In the genomic region with DNA sequence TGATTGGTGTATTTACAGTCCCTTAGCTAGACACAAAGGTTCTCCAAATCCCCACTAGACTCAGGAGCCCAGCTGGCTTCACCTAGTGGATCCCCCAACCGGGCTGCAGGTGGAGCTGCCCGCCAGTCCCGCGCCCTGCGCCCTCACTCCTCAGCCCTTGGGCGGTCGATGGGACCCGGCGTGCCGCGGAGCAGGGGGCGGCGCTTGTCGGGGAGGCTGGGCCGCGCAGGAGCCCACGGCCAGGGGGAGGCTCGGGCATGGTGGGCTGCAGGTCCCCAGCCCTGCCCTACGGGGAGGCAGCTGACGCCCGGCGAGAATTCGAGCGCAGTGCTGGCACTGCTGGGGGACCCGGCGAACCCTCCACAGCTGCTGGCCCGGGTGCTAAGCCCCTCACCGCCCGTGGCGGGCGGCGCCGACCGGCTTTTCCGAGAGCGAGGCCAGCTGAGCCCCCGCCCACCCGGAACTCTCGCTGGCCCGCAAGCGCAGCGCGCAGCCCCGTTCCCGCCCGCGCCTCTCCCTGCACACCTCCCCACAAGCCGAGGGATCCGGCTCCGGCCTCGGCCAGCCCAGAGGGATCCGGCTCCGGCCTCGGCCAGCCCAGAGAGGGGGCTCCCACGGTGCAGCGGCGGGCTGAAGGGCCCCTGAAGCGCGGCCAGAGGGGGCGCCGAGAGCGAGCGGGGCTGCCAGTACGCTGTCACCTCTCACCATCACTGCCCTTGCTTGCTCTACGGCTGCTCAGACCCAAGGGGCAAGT, we compare ENCODE assay signal across 9 cellular contexts. TPM values are rescaled to one million over a fixed set of nuclear protein-coding genes. Genes with fewer than 3 reads are reported as not detected.
A peak's percentile ranks its signal among the peaks of the same experiment; 100 is the strongest.
DNase-seq lines count a peak whose midpoint lies in the region; ATAC-seq and TF ChIP-seq lines count a peak whose summit lies in the region.
"Had no signal": no experiment of that assay in that cellular context is flagged by ENCODE, and none has a peak within 500 bp of the region (broad histone marks: within the 10 kb centered on the region; RNA-seq: fewer than 3 reads in every experiment).

No MANE protein-coding gene starts in this region.

- intact Hi-C loops in PC-3 (cut with micrococcal nuclease): no loop called here

- no peaks in the 10 kb centered on the region for H3K4me1 ChIP-seq in HUES64 (ENCODE audit: insufficient read depth, low read length)
- H3K4me1 ChIP-seq in hepatocyte (ENCODE audit: insufficient read depth): peaks cover 5% of the 10 kb centered on the region
- H3K4me1 ChIP-seq in smooth muscle cell (ENCODE audit: low read depth): no peaks in the 10 kb centered on the region
- peaks cover 10% of the 10 kb centered on the region for H3K4me1 ChIP-seq in PC-3 (ENCODE audit: insufficient read depth, low read length)

- BruUV-seq in PC-3 (replicated peaks; lab: Mats Ljungman, UMichigan): no TSS peak

- peak; percentile 55 for ATAC-seq in activated CD8-positive, alpha-beta T cell treated with anti-CD3 and anti-CD28 coated beads, Interleukin-2, amount 10 ng/mL, durations not matched to agents 7 days and 5 days
- ATAC-seq in esophagus mucosa: no peak
- ATAC-seq in PC-3: no peak

- no peak overlapping the region for H3K27ac Mint-ChIP-seq in activated CD8-positive, alpha-beta T cell treated with anti-CD3 and anti-CD28 coated beads, Interleukin-2, amount 10 ng/mL, durations not matched to agents 7 days and 5 days

- peaks cover 41% of the 10 kb centered on the region for H3K27me3 Mint-ChIP-seq in activated CD8-positive, alpha-beta T cell treated with anti-CD3 and anti-CD28 coated beads, Interleukin-2, amount 10 ng/mL, durations not matched to agents 7 days and 5 days (ENCODE audit: low read depth)

- H3K36me3 Mint-ChIP-seq in activated CD8-positive, alpha-beta T cell treated with anti-CD3 and anti-CD28 coated beads, Interleukin-2, amount 10 ng/mL, durations not matched to agents 7 days and 5 days (ENCODE audit: low read depth): no peaks in the 10 kb centered on the region
- H3K36me3 Mint-ChIP-seq: IgD-negative memory B cell had no signal

- H3F3A ChIP-seq in smooth muscle cell (ENCODE audit: low read depth): no peaks in the 10 kb centered on the region
- no peaks in the 10 kb centered on the region for H3F3A ChIP-seq in PC-3 (ENCODE audit: low read length, unreplicated experiment)

- H4K20me1 ChIP-seq in hepatocyte (ENCODE audit: insufficient read depth, poor library complexity, severe bottlenecking) (no peaks in the 10 kb centered on the region), smooth muscle cell (ENCODE audit: low read depth) (no peaks in the 10 kb centered on the region), PC-3 (ENCODE audit: low read length) (no peaks in the 10 kb centered on the region)

- H3K4me3 Mint-ChIP-seq in activated CD8-positive, alpha-beta T cell treated with anti-CD3 and anti-CD28 coated beads, Interleukin-2, amount 10 ng/mL, durations not matched to agents 7 days and 5 days: peak overlapping the region; percentile 22

- no peaks in the 10 kb centered on the region for H3K9me2 ChIP-seq in hepatocyte (replicated peaks; ENCODE audit: insufficient read depth)
- no peaks in the 10 kb centered on the region for H3K9me2 ChIP-seq in PC-3 (replicated peaks; ENCODE audit: low read length)

- TF ChIP-seq CTCF in hepatocyte (IDR thresholded peaks at IDR 0.05; ENCODE audit: poor library complexity): peak; percentile 21
- TF ChIP-seq CTCF in smooth muscle cell (IDR thresholded peaks at IDR 0.05; ENCODE audit: borderline replicate concordance, insufficient read depth, poor library complexity, severe bottlenecking): no peak
- TF ChIP-seq CTCF in PC-3 (conservative IDR thresholded peaks at IDR 0.05; ENCODE audit: low read depth, low read length): no peak

- H3K4me2 ChIP-seq in hepatocyte (peak overlapping the region; percentile 98), smooth muscle cell (peak overlapping the region; percentile 98), PC-3 (ENCODE audit: low read length) (no peak overlapping the region)

- no peak for DNase-seq in activated CD8-positive, alpha-beta T cell treated with anti-CD3 and anti-CD28 coated beads, Interleukin-2, amount 10 ng/mL, durations not matched to agents 7 days and 5 days
- DNase-seq in hepatocyte (ENCODE audit: low spot score) (peak; percentile 71), smooth muscle cell (lab: John Stamatoyannopoulos, UW; ENCODE audit: unreplicated experiment) (peak; percentile 14), PC-3 (no peak)
- DNase-seq in activated effector memory CD4-positive, alpha-beta T cell treated with Interleukin-2 at 50 U/mL for 16 hours: no peak
- no peak for DNase-seq in stimulated activated CD4-positive, alpha-beta T cell treated with anti-CD3 and anti-CD28 coated beads, Interleukin-4, amount 100 ng/mL, for 24 hours

- no peaks in the 10 kb centered on the region for H3K9me3 ChIP-seq in HUES64 (ENCODE audit: insufficient read depth, low read depth, low read length)
- no peaks in the 10 kb centered on the region for H3K9me3 ChIP-seq in hepatocyte (ENCODE audit: low read depth)
- H3K9me3 ChIP-seq in smooth muscle cell (replicated peaks; ENCODE audit: low read depth): no peaks in the 10 kb centered on the region
- no peaks in the 10 kb centered on the region for H3K9me3 ChIP-seq in PC-3 (ENCODE audit: low read length)

- H3K9ac ChIP-seq in HUES64 (ENCODE audit: low read depth, low read length) (peak overlapping the region; percentile 37; the same call in 1 of the 2 replicates), smooth muscle cell (ENCODE audit: low read depth) (no peak overlapping the region), PC-3 (ENCODE audit: low read length) (no peak overlapping the region)

- H3K4me3 ChIP-seq in HUES64 (ENCODE audit: low read length) (peak overlapping the region; percentile 70), hepatocyte (peak overlapping the region; percentile 67), smooth muscle cell (peak overlapping the region; percentile 63), PC-3 (ENCODE audit: low read length) (no peak overlapping the region)

- H3K9me3 Mint-ChIP-seq in activated CD8-positive, alpha-beta T cell treated with anti-CD3 and anti-CD28 coated beads, Interleukin-2, amount 10 ng/mL, durations not matched to agents 7 days and 5 days (ENCODE audit: insufficient read depth): no peaks in the 10 kb centered on the region

- H3K27me3 ChIP-seq in HUES64 (ENCODE audit: insufficient read depth, low read length): peaks cover 30% of the 10 kb centered on the region
- peaks cover 12% of the 10 kb centered on the region for H3K27me3 ChIP-seq in hepatocyte
- H3K27me3 ChIP-seq in smooth muscle cell (ENCODE audit: low read depth): no peaks in the 10 kb centered on the region
- no peaks in the 10 kb centered on the region for H3K27me3 ChIP-seq in PC-3 (ENCODE audit: low read length)

- H3K27ac ChIP-seq in HUES64 (ENCODE audit: low read depth, low read length): no peak overlapping the region
- H3K27ac ChIP-seq in hepatocyte: peak overlapping the region; percentile 63
- H3K27ac ChIP-seq in smooth muscle cell (ENCODE audit: low read depth): no peak overlapping the region
- no peak overlapping the region for H3K27ac ChIP-seq in PC-3 (ENCODE audit: low read length)

- POLR2A ChIA-PET in activated CD8-positive, alpha-beta T cell treated with anti-CD3 and anti-CD28 coated beads, Interleukin-2, amount 10 ng/mL, durations not matched to agents 7 days and 5 days (lab: Charles Lee): no interaction called here
- POLR2A ChIA-PET in PC-3 (lab: Charles Lee; ENCODE audit: unreplicated experiment): no interaction called here

- H3K79me2 ChIP-seq in hepatocyte (no peaks in the 10 kb centered on the region), smooth muscle cell (ENCODE audit: low read depth) (no peaks in the 10 kb centered on the region), PC-3 (ENCODE audit: low read length) (no peaks in the 10 kb centered on the region)

- H3K4me1 Mint-ChIP-seq in activated CD8-positive, alpha-beta T cell treated with anti-CD3 and anti-CD28 coated beads, Interleukin-2, amount 10 ng/mL, durations not matched to agents 7 days and 5 days (ENCODE audit: low read depth): peaks cover 3% of the 10 kb centered on the region
- H3K4me1 Mint-ChIP-seq: IgD-negative memory B cell had no signal

- H2AFZ ChIP-seq in hepatocyte (peak overlapping the region; percentile 94), smooth muscle cell (ENCODE audit: low read depth) (peak overlapping the region; percentile 87), PC-3 (ENCODE audit: low read length) (no peak overlapping the region)

- H3K36me3 ChIP-seq in HUES64 (ENCODE audit: insufficient read depth, low read length) (peaks cover 3% of the 10 kb centered on the region; the same call in 1 of the 2 replicates), hepatocyte (replicated peaks; ENCODE audit: insufficient read depth, low read depth) (no peaks in the 10 kb centered on the region), smooth muscle cell (ENCODE audit: low read depth) (no peaks in the 10 kb centered on the region), PC-3 (ENCODE audit: low read depth, low read length) (no peaks in the 10 kb centered on the region)

- WGBS in HUES64: 59% methylated on average over 65 of the region's 65 CpGs
- WGBS in hepatocyte (ENCODE audit: low lambda C conversion rate, missing lambda C conversion rate): 2% methylated on average over 33 of the region's 65 CpGs
- WGBS in smooth muscle cell (ENCODE audit: low lambda C conversion rate): 3% methylated on average over 44 of the region's 65 CpGs

- CTCF ChIA-PET in activated CD8-positive, alpha-beta T cell treated with anti-CD3 and anti-CD28 coated beads, Interleukin-2, amount 10 ng/mL, durations not matched to agents 7 days and 5 days (lab: Charles Lee): interaction anchor here (1.2 to 1.6 kb wide), 3 partner anchors 18 to 45 kb away, joined by 3 to 4 read pairs (median 4); no protein-coding TSS in a partner anchor
- CTCF ChIA-PET in PC-3 (lab: Charles Lee): no interaction called here

RNA-seq across cellular contexts. Expression of a gene that starts 39.4 kb away (rescaled TPM):
- 18.6 TPM for polyA plus RNA-seq in HUES64 (2013, experiment 1 of 2)
- 21.6 TPM for polyA plus RNA-seq in HUES64 (2013, experiment 2 of 2)
- total RNA-seq in activated CD8-positive, alpha-beta T cell treated with anti-CD3 and anti-CD28 coated beads, Interleukin-2, amount 10 ng/mL, durations not matched to agents 7 days and 5 days: 1 to 10 TPM in 1 of 2 experiments, under 1 TPM in 1; 0.97 to 1.3 TPM
- total RNA-seq in hepatocyte (32.5 and 43.1 TPM in 2 replicates), smooth muscle cell (25.3 and 30.2 TPM in 2 replicates), esophagus mucosa (3.7 TPM), PC-3 (2014; rRNA removed) (35.7 and 45.5 TPM in 2 replicates)
- polyA plus RNA-seq in hepatocyte (36.1 and 44.4 TPM in 2 replicates), smooth muscle cell (28.6 and 38.8 TPM in 2 replicates)

Comparison
In these comparisons a context has a peak if more than half of its experiments do, and no peak if none do; other contexts are left out.
1. DNase-seq: peak in hepatocyte (single experiment) and smooth muscle cell (single experiment); none in activated CD8-positive, alpha-beta T cell treated with anti-CD3 and anti-CD28 coated beads, Interleukin-2, amount 10 ng/mL, durations not matched to agents 7 days and 5 days (single experiment), PC-3 (single experiment), activated effector memory CD4-positive, alpha-beta T cell treated with Interleukin-2 at 50 U/mL for 16 hours (single experiment) and stimulated activated CD4-positive, alpha-beta T cell treated with anti-CD3 and anti-CD28 coated beads, Interleukin-4, amount 100 ng/mL, for 24 hours (single experiment).